22 cellular contexts compared by ENCODE assay signal in the genomic region with DNA sequence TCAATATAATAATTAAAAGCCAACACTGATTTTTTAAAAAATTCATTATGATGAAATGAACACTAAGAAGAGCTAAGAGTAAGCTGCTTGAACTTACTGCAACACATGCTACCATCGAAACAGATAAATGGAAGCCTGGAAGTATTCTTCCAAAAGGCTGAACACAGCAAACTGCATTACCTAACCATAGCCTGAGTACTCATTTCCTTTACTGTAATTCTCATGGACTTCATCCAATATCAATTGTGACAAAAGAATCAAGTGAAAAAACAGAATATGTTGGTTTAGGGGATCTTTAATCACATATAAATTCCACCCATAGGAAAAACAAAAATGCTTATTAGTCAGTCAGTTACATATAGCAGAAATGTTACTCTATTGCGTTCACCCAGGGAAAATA.
"Had no signal": no experiment of that assay in that cellular context is flagged by ENCODE, and none has a peak within 500 bp of the region (broad histone marks: within the 10 kb centered on the region; RNA-seq: fewer than 3 reads in every experiment).

No MANE protein-coding gene starts in this region.

- H3K9me3 ChIP-seq: gastroesophageal sphincter, thoracic aorta, transverse colon had no signal

- H3K27ac ChIP-seq: gastroesophageal sphincter, spleen, thoracic aorta, transverse colon had no signal

- H3K4me1 Mint-ChIP-seq: naive B cell; nephron; stimulated activated memory B cell treated with anti-CD40 and anti-IgM and Interleukin-4, amounts not matched to agents 10 μg/mL and 1 μg/mL and 100 μg/mL, for 72 hours had no signal

- H3K27me3 ChIP-seq: gastroesophageal sphincter, spleen, transverse colon had no signal

- H3K4me3 Mint-ChIP-seq: effector memory CD8-positive, alpha-beta T cell; naive B cell; nephron; stimulated activated memory B cell treated with anti-CD40 and anti-IgM and Interleukin-4, amounts not matched to agents 10 μg/mL and 1 μg/mL and 100 μg/mL, for 72 hours; stimulated activated naive CD8-positive, alpha-beta T cell treated with anti-CD3 and anti-CD28 coated beads, Interleukin-15, Interleukin-2, amounts not matched to agents 100 ng/mL and 50 ng/mL, for 24 hours had no signal

- H3K4me3 ChIP-seq: gastroesophageal sphincter, lung, spleen, thoracic aorta, transverse colon had no signal

- ATAC-seq: effector memory CD8-positive, alpha-beta T cell; gastroesophageal sphincter; left cardiac atrium; left ventricle myocardium superior; sciatic nerve; stimulated activated memory B cell treated with anti-CD40 and anti-IgM and Interleukin-4, amounts not matched to agents 10 μg/mL and 1 μg/mL and 100 μg/mL, for 72 hours had no signal

- H3K27ac Mint-ChIP-seq: effector memory CD8-positive, alpha-beta T cell; naive B cell; nephron; stimulated activated memory B cell treated with anti-CD40 and anti-IgM and Interleukin-4, amounts not matched to agents 10 μg/mL and 1 μg/mL and 100 μg/mL, for 72 hours; stimulated activated naive CD8-positive, alpha-beta T cell treated with anti-CD3 and anti-CD28 coated beads, Interleukin-15, Interleukin-2, amounts not matched to agents 100 ng/mL and 50 ng/mL, for 24 hours had no signal

- H3K9me3 Mint-ChIP-seq: effector memory CD8-positive, alpha-beta T cell had no signal

- H3K4me1 ChIP-seq: gastroesophageal sphincter, spleen, transverse colon had no signal

- H3K27me3 Mint-ChIP-seq: effector memory CD8-positive, alpha-beta T cell; naive B cell; stimulated activated memory B cell treated with anti-CD40 and anti-IgM and Interleukin-4, amounts not matched to agents 10 μg/mL and 1 μg/mL and 100 μg/mL, for 72 hours; stimulated activated naive CD8-positive, alpha-beta T cell treated with anti-CD3 and anti-CD28 coated beads, Interleukin-15, Interleukin-2, amounts not matched to agents 100 ng/mL and 50 ng/mL, for 24 hours had no signal

- DNase-seq: caudate nucleus; cortex of kidney; effector memory CD8-positive, alpha-beta T cell; glutamatergic neuron; kidney; left cardiac atrium; left ventricle myocardium superior; mesendoderm; naive B cell; occipital lobe; spleen; stimulated activated CD4-positive, alpha-beta T cell treated with anti-CD3 and anti-CD28 coated beads, Interleukin-15, amount 100 ng/mL, for 24 hours; stimulated activated CD4-positive, alpha-beta T cell treated with anti-CD3 and anti-CD28 coated beads, Interleukin-1b, Interleukin-23, amount 100 ng/mL, for 48 hours; stimulated activated CD4-positive, alpha-beta T cell treated with anti-CD3 and anti-CD28 coated beads, Interleukin-4, amount 100 ng/mL, for 24 hours; transverse colon had no signal
